Comparison of ENCODE assay signal across 7 cellular contexts in the genomic region with DNA sequence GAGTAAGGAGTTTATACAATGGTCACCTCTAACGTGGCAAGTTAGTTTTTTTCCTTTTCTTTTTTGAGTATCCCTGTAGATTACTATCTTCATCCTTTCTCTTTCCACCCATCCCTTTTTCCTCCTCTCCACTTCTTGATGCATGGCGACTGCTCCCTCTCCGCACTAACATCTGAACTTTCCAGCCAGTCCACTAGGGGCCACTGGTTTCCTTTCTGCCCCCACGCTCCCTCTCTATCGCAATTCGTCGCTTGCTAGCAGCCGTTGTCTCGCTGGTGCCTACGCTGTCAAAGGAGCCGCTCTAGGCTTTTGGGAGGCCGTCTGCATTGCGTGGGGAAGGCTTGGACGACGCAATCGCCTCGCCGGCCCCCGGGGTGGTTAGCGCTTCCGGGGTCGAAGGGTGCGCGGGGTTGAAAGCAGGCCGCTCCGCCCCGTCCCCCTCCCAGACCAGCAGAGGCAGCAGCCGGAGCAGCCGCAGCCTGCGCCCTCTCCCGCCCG.
A peak's percentile ranks its signal among the peaks of the same experiment; 100 is the strongest.
DNase-seq lines count a peak whose midpoint lies in the region; ATAC-seq and TF ChIP-seq lines count a peak whose summit lies in the region.

A gene (plus strand): TSS at position 442 of the 498 bp plus-strand sequence. CDS start 2,699 bp downstream, outside the sequence.

- peak; percentile 97 to 99 for DNase-seq in NCI-H1930 (lab: John Stamatoyannopoulos, UW)
- peak; percentile 98 for DNase-seq in T-helper 22 cell (ENCODE audit: low read depth)
- peak; percentile 99 for DNase-seq in astrocyte of the cerebellum (ENCODE audit: low read depth)
- peak; percentile 98 for DNase-seq in hepatic stellate cell (ENCODE audit: low spot score)
- peak; percentile 96 for DNase-seq in retina

- peak; percentile 89 for TF ChIP-seq CTCF in astrocyte of the cerebellum (IDR thresholded peaks at IDR 0.05; ENCODE audit: low read depth, low read length, missing control alignments)

- in situ Hi-C loops in astrocyte of the cerebellum (cut with HindIII; ENCODE audit: low sequenced_read_pairs) = no loop called here

- ATAC-seq in GM18499 (IDR thresholded peaks at IDR 0.05; ENCODE audit: insufficient read depth, unreplicated experiment) = peak; percentile 94
- peak; percentile 93 for ATAC-seq in HG02970 (IDR thresholded peaks at IDR 0.05; ENCODE audit: low FRiP score, unreplicated experiment)

- H3K4me3 ChIP-seq in astrocyte of the cerebellum (ENCODE audit: low read depth, low read length) = peak within 1 kb of the TSS; percentile 90

Comparison
In these comparisons a context has a peak if more than half of its experiments do, and no peak if none do; other contexts are left out.
1. Peak in every context shown above with its lines: DNase-seq, ATAC-seq and H3K4me3 ChIP-seq.